Comparison of ENCODE assay signal across 19 cellular contexts in the genomic region with DNA sequence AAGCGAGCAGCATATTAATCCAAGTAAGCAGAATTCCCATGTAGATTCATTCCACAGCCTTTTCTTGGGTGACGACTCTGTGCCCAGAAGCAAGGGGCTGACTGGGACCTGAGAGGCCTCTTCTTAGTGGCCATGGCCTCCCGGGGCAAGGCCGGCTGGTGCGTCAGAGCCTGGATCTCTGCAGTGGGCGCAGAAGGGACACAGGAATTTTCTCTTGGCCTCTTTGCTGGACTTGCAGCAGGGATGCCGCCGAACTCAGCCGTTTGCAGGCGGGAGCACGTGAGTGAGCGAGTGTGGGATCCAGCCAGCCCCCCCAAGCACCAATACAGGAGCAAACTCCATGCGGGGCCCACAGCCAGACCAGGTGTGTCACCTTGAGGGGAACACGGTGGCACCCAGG.
"Had no signal": no experiment of that assay in that cellular context is flagged by ENCODE, and none has a peak within 500 bp of the region (broad histone marks: within the 10 kb centered on the region; RNA-seq: fewer than 3 reads in every experiment).

No MANE protein-coding gene starts in this region.

- H3K4me3 ChIP-seq: lower lobe of right lung, mucosa of descending colon, prostate gland, sigmoid colon, SK-N-MC, suprapubic skin had no signal

- H3K4me1 ChIP-seq: lower lobe of right lung, prostate gland had no signal

- H3K27me3 Mint-ChIP-seq: type B pancreatic cell had no signal

- H3K27ac ChIP-seq: lower lobe of right lung, prostate gland, sigmoid colon, SK-N-MC, suprapubic skin had no signal

- H3K27me3 ChIP-seq: sigmoid colon, suprapubic skin had no signal

- ATAC-seq: left cardiac atrium, lower lobe of right lung, mucosa of descending colon, natural killer cell had no signal

- H3K36me3 Mint-ChIP-seq: natural killer cell had no signal

- H3K9me3 ChIP-seq: lower lobe of right lung, mucosa of descending colon, prostate gland, sigmoid colon, suprapubic skin had no signal

- H3K27ac Mint-ChIP-seq: natural killer cell had no signal

- H3K36me3 ChIP-seq: lower lobe of right lung, prostate gland, sigmoid colon had no signal

- DNase-seq: activated CD4-positive, alpha-beta T cell treated with anti-CD3 and anti-CD28 coated beads, Interleukin-2, amount 50 U/mL, for 48 hours; activated CD4-positive, CD25-positive, alpha-beta regulatory T cell; activated naive CD4-positive, alpha-beta T cell treated with Interleukin-2 at 50 U/mL for 16 hours; central memory CD4-positive, alpha-beta T cell; effector memory CD4-positive, alpha-beta T cell; hippocampal formation; left cardiac atrium; lower lobe of right lung; mucosa of descending colon; natural killer cell; occipital lobe; sigmoid colon; stimulated activated CD4-positive, alpha-beta T cell treated with anti-CD3 and anti-CD28 coated beads, Interleukin-2, amount 100 ng/mL, for 24 hours; stimulated activated naive CD4-positive, alpha-beta T cell treated with Interleukin-2 at 50 U/mL for 16 hours had no signal

- H3K4me3 Mint-ChIP-seq: natural killer cell; T-helper 1 cell treated with Interleukin-12 subunit alpha and Interleukin-12 subunit beta and Interleukin-4 antibody, amounts not matched to agents 30 μg/mL and 1 μg/mL, for 36 hours; type B pancreatic cell had no signal
